23 cellular contexts compared by ENCODE assay signal in the genomic region with DNA sequence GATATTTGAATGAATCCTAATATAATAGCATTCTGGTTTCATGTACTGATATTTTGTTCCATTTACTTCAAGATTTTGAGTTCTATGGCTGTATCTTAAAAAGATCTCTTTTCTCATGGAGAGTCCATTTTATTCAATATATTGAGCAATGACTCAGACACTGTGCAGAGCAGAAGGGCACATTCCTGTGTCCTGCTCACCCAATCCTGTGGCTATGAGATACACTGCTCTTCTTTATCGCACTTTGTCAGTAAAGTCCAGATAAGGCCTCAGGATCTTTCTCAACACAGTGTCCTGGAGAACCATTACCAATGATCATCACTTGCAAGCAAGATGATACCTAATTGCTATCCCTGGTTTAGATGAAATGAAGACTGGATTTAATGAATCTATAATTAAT.
A peak's percentile ranks its signal among the peaks of the same experiment; 100 is the strongest.
DNase-seq lines count a peak whose midpoint lies in the region; ATAC-seq and TF ChIP-seq lines count a peak whose summit lies in the region.
"Had no signal": no experiment of that assay in that cellular context is flagged by ENCODE, and none has a peak within 500 bp of the region (broad histone marks: within the 10 kb centered on the region; RNA-seq: fewer than 3 reads in every experiment).

No MANE protein-coding gene starts in this region.

- DNase-seq in CMK (ENCODE audit: low read depth) (peak; percentile 5), OCI-M1 (lab: John Stamatoyannopoulos, UW) (peak; percentile 62), cardiac fibroblast (ENCODE audit: low read depth in 2 of 2) (peak; percentile 39 to 40), kidney tubule cell (ENCODE audit: low spot score) (peak; percentile 64)
- no peak for DNase-seq in stimulated activated naive CD8-positive, alpha-beta T cell treated with anti-CD3 and anti-CD28 coated beads, Interleukin-15, amount 100 ng/mL, for 72 hours
- DNase-seq: activated CD4-positive, alpha-beta memory T cell treated with anti-CD3 and anti-CD28 coated beads, Interleukin-2, amount 10 ng/mL, durations not matched to agents 7 days and 5 days; activated naive CD4-positive, alpha-beta T cell treated with anti-CD3 and anti-CD28 coated beads, Interleukin-2, amount 10 ng/mL, durations not matched to agents 7 days and 5 days; activated T-cell treated with anti-CD3 and anti-CD28 coated beads, Interleukin-2, amount 50 U/mL, for 1 hour; CD4-positive, CD25-positive, alpha-beta regulatory T cell; DMS79 treated with DMSO at 0.1 percent for 48 hours; glutamatergic neuron; left ventricle myocardium inferior; NCI-H1417 treated with DMSO at 0.1 percent for 48 hours; NCI-H524 treated with DMSO at 0.1 percent for 48 hours; psoas muscle; SHP77 treated with DMSO at 0.1 percent for 48 hours; stimulated activated CD4-positive, alpha-beta T cell treated with anti-CD3 and anti-CD28 coated beads, Interleukin-4, amount 100 ng/mL, for 4 hours; uterus had no signal

- H3K27ac Mint-ChIP-seq in stimulated activated naive CD8-positive, alpha-beta T cell treated with anti-CD3 and anti-CD28 coated beads, Interleukin-15, amount 100 ng/mL, for 72 hours: no peak overlapping the region
- H3K27ac Mint-ChIP-seq: activated CD4-positive, alpha-beta memory T cell treated with anti-CD3 and anti-CD28 coated beads, Interleukin-2, amount 10 ng/mL, durations not matched to agents 7 days and 5 days; activated naive CD4-positive, alpha-beta T cell treated with anti-CD3 and anti-CD28 coated beads, Interleukin-2, amount 10 ng/mL, durations not matched to agents 7 days and 5 days; neural progenitor cell had no signal

- no peak overlapping the region for H3K4me3 ChIP-seq in cardiac fibroblast (replicated peaks in 1 of 2; ENCODE audit: low read depth in 2 of 2, low read length in 2 of 2)
- H3K4me3 ChIP-seq: left ventricle myocardium inferior, neural progenitor cell, psoas muscle, smooth muscle cell, uterus had no signal

- ATAC-seq in GM19395 (IDR thresholded peaks at IDR 0.05; ENCODE audit: unreplicated experiment): no peak
- no peak for ATAC-seq in stimulated activated naive CD8-positive, alpha-beta T cell treated with anti-CD3 and anti-CD28 coated beads, Interleukin-15, amount 100 ng/mL, for 72 hours
- no peak for ATAC-seq in HG03139 (IDR thresholded peaks at IDR 0.05; ENCODE audit: unreplicated experiment)
- no peak for ATAC-seq in GM18907 (IDR thresholded peaks at IDR 0.05; ENCODE audit: unreplicated experiment)
- ATAC-seq: psoas muscle had no signal

- peaks cover 32% of the 10 kb centered on the region for H3K4me1 Mint-ChIP-seq in stimulated activated naive CD8-positive, alpha-beta T cell treated with anti-CD3 and anti-CD28 coated beads, Interleukin-15, amount 100 ng/mL, for 72 hours
- H3K4me1 Mint-ChIP-seq: neural progenitor cell had no signal

- H3K4me3 Mint-ChIP-seq in stimulated activated naive CD8-positive, alpha-beta T cell treated with anti-CD3 and anti-CD28 coated beads, Interleukin-15, amount 100 ng/mL, for 72 hours: no peak overlapping the region
- H3K4me3 Mint-ChIP-seq: activated CD4-positive, alpha-beta memory T cell treated with anti-CD3 and anti-CD28 coated beads, Interleukin-2, amount 10 ng/mL, durations not matched to agents 7 days and 5 days; activated naive CD4-positive, alpha-beta T cell treated with anti-CD3 and anti-CD28 coated beads, Interleukin-2, amount 10 ng/mL, durations not matched to agents 7 days and 5 days; neural progenitor cell had no signal

- TF ChIP-seq CTCF in cardiac fibroblast (IDR thresholded peaks at IDR 0.05; ENCODE audit: low read depth, low read length): no peak

- H3K27me3 Mint-ChIP-seq in stimulated activated naive CD8-positive, alpha-beta T cell treated with anti-CD3 and anti-CD28 coated beads, Interleukin-15, amount 100 ng/mL, for 72 hours: no peaks in the 10 kb centered on the region
- H3K27me3 Mint-ChIP-seq: activated naive CD4-positive, alpha-beta T cell treated with anti-CD3 and anti-CD28 coated beads, Interleukin-2, amount 10 ng/mL, durations not matched to agents 7 days and 5 days; CD4-positive, CD25-positive, alpha-beta regulatory T cell had no signal

- H3K9me3 Mint-ChIP-seq in stimulated activated naive CD8-positive, alpha-beta T cell treated with anti-CD3 and anti-CD28 coated beads, Interleukin-15, amount 100 ng/mL, for 72 hours: peaks cover 13 to 16% of the 10 kb centered on the region in 2 donors
- H3K9me3 Mint-ChIP-seq: neural progenitor cell had no signal

Comparison
In these comparisons a context has a peak if more than half of its experiments do, and no peak if none do; other contexts are left out.
1. DNase-seq: peak in CMK (single experiment), OCI-M1 (single experiment), cardiac fibroblast (2 of 2) and kidney tubule cell (single experiment); none in stimulated activated naive CD8-positive, alpha-beta T cell treated with anti-CD3 and anti-CD28 coated beads, Interleukin-15, amount 100 ng/mL, for 72 hours (0 of 2).